In the genomic region with DNA sequence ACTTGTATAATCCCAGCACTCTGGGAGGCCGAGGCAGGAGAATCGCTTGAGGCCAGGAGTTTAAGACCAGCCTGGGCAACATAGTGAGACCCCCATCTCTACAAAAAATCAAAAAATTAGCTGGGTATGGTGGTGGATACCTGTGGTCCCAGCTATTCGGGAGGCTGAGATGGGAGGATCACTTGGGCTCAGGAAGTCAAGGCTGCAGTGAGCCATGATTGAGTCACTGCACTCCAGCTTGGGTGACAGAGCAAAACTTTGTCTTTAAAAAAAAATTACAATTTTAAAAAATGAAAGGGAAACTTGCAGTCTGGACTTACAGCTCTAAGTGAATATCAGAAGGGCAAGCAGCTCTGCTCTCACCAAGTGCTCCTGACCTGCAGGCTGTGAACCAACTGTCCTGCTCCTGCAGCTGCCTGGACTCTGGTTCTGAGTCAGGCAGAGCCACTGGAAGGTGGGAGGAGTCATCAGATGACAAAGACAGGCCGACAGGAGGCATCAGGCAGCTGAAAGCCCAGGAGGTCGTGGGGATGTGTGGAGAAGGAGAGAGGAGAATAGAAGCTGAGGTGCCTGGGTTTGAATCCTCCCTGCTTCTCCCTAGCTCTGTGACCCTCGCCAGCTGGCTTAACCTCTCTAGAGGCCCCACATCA, we compare ENCODE assay signal across 8 cellular contexts.
DNase-seq lines count a peak whose midpoint lies in the region; ATAC-seq and TF ChIP-seq lines count a peak whose summit lies in the region.

No MANE protein-coding gene starts in this region.

- H3K4me1 Mint-ChIP-seq in stimulated activated naive CD8-positive, alpha-beta T cell treated with anti-CD3 and anti-CD28 coated beads, Interleukin-15, amount 100 ng/mL, for 72 hours = peaks cover 18% of the 10 kb centered on the region

- H3K9ac ChIP-seq in MM.1S (ENCODE audit: low read length) = peak overlapping the region; percentile 48; the same call in 1 of the 2 replicates

- no peaks in the 10 kb centered on the region for H3K9me2 ChIP-seq in MM.1S (replicated peaks; ENCODE audit: insufficient read depth, low read length)

- H3F3A ChIP-seq in MM.1S (ENCODE audit: insufficient read depth, low read length) = peaks cover 23% of the 10 kb centered on the region

- H3K9me3 Mint-ChIP-seq in stimulated activated naive CD8-positive, alpha-beta T cell treated with anti-CD3 and anti-CD28 coated beads, Interleukin-15, amount 100 ng/mL, for 72 hours = no peaks in the 10 kb centered on the region

- no peaks in the 10 kb centered on the region for H3K79me2 ChIP-seq in MM.1S (ENCODE audit: low read length)

- peak; percentile 63 for DNase-seq in GM12865 (ENCODE audit: low read depth)
- peak; percentile 29 for DNase-seq in MM.1S
- DNase-seq in ecto neural progenitor cell (ENCODE audit: low spot score) = peak; percentile 58
- DNase-seq in stimulated activated naive CD8-positive, alpha-beta T cell treated with anti-CD3 and anti-CD28 coated beads, Interleukin-15, amount 100 ng/mL, for 72 hours = no peak
- DNase-seq in Kasumi-1 (lab: John Stamatoyannopoulos, UW) = no peak
- DNase-seq in amygdala (lab: John Stamatoyannopoulos, UW) = no peak
- DNase-seq in activated CD8-positive, alpha-beta memory T cell treated with anti-CD3 and anti-CD28 coated beads, Interleukin-2, amount 50 U/mL, for 48 hours = no peak

- peak overlapping the region; percentile 94 for H3K27ac ChIP-seq in MM.1S (ENCODE audit: low read length)

- peak overlapping the region; percentile 43; the same call in 1 of the 2 replicates for H2AFZ ChIP-seq in MM.1S (ENCODE audit: low read length)

- ATAC-seq in GM21529 (IDR thresholded peaks at IDR 0.05; ENCODE audit: unreplicated experiment) = peak; percentile 65
- peak; percentile 28 for ATAC-seq in stimulated activated naive CD8-positive, alpha-beta T cell treated with anti-CD3 and anti-CD28 coated beads, Interleukin-15, amount 100 ng/mL, for 72 hours

- H3K4me3 Mint-ChIP-seq in stimulated activated naive CD8-positive, alpha-beta T cell treated with anti-CD3 and anti-CD28 coated beads, Interleukin-15, amount 100 ng/mL, for 72 hours = peak overlapping the region in 1 of 2 donors; percentile 11

- no peaks in the 10 kb centered on the region for H3K36me3 ChIP-seq in MM.1S (replicated peaks; ENCODE audit: insufficient read depth, low read length)

- H3K27ac Mint-ChIP-seq in stimulated activated naive CD8-positive, alpha-beta T cell treated with anti-CD3 and anti-CD28 coated beads, Interleukin-15, amount 100 ng/mL, for 72 hours = peak overlapping the region; percentile 75 to 87

- H3K9me3 ChIP-seq in MM.1S (replicated peaks; ENCODE audit: insufficient read depth, low read length) = no peaks in the 10 kb centered on the region

- no peaks in the 10 kb centered on the region for H3K27me3 Mint-ChIP-seq in stimulated activated naive CD8-positive, alpha-beta T cell treated with anti-CD3 and anti-CD28 coated beads, Interleukin-15, amount 100 ng/mL, for 72 hours

- H3K27me3 ChIP-seq in MM.1S (replicated peaks; ENCODE audit: insufficient read depth, low read length) = no peaks in the 10 kb centered on the region

- no peaks in the 10 kb centered on the region for H4K20me1 ChIP-seq in MM.1S (ENCODE audit: insufficient read depth, low read length)

- peak overlapping the region; percentile 70; the same call in 1 of the 2 replicates for H3K4me2 ChIP-seq in MM.1S (ENCODE audit: low read depth, low read length)

- no peak overlapping the region for H3K4me3 ChIP-seq in GM12865 (ENCODE audit: low read depth, low read length)
- H3K4me3 ChIP-seq in MM.1S (ENCODE audit: low read length) = no peak overlapping the region; the same call in 1 of the 2 replicates

- no peak for TF ChIP-seq CTCF in GM12865 (IDR thresholded peaks at IDR 0.05; ENCODE audit: insufficient read depth, low read depth, low read length, missing control alignments)
- TF ChIP-seq CTCF in MM.1S (IDR thresholded peaks at IDR 0.05; ENCODE audit: low read length) = peak; percentile 12; the same call in 1 of the 2 replicates

- peaks cover 15% of the 10 kb centered on the region for H3K4me1 ChIP-seq in MM.1S (ENCODE audit: low read length)

Comparison
In these comparisons a context has a peak if more than half of its experiments do, and no peak if none do; other contexts are left out.
1. DNase-seq: peak in GM12865 (single experiment), MM.1S (single experiment) and ecto neural progenitor cell (single experiment); none in stimulated activated naive CD8-positive, alpha-beta T cell treated with anti-CD3 and anti-CD28 coated beads, Interleukin-15, amount 100 ng/mL, for 72 hours (0 of 2), Kasumi-1 (0 of 2), amygdala (0 of 56) and activated CD8-positive, alpha-beta memory T cell treated with anti-CD3 and anti-CD28 coated beads, Interleukin-2, amount 50 U/mL, for 48 hours (single experiment).